ENCODE assay signal across 11 cellular contexts in genomic region chr1:198612471-198613265, GRCh38.
DNase-seq lines count a peak whose midpoint lies in the region; ATAC-seq lines count a peak whose summit lies in the region.
"Had no signal": no experiment of that assay in that cellular context is flagged by ENCODE, and none has a peak within 500 bp of the region (broad histone marks: within the 10 kb centered on the region; RNA-seq: fewer than 3 reads in every experiment).

No MANE protein-coding gene starts in this region.

- no peak for ATAC-seq in HG03460 (IDR thresholded peaks at IDR 0.05; ENCODE audit: unreplicated experiment)
- ATAC-seq: left colon had no signal

- H3K27me3 Mint-ChIP-seq in activated naive CD4-positive, alpha-beta T cell treated with anti-CD3 and anti-CD28 coated beads, Interleukin-2, amount 50 U/mL, for 24 hours, result no peaks in the 10 kb centered on the region

- peak overlapping the region; percentile 14 for H3K4me3 ChIP-seq in effector memory CD4-positive, alpha-beta T cell (ENCODE audit: insufficient read depth, low read depth, low read length, poor library complexity, severe bottlenecking)
- H3K4me3 ChIP-seq: uterus had no signal

- H3K4me1 Mint-ChIP-seq in activated naive CD4-positive, alpha-beta T cell treated with anti-CD3 and anti-CD28 coated beads, Interleukin-2, amount 50 U/mL, for 24 hours, result peaks cover 85% of the 10 kb centered on the region

- peak overlapping the region; percentile 78 for H3K27ac ChIP-seq in effector memory CD4-positive, alpha-beta T cell (ENCODE audit: insufficient read depth, low read length, poor library complexity, severe bottlenecking)
- H3K27ac ChIP-seq: uterus had no signal

- H3K9me3 Mint-ChIP-seq in activated naive CD4-positive, alpha-beta T cell treated with anti-CD3 and anti-CD28 coated beads, Interleukin-2, amount 50 U/mL, for 24 hours, result peaks cover 15% of the 10 kb centered on the region

- no peaks in the 10 kb centered on the region for H3K27me3 ChIP-seq in effector memory CD4-positive, alpha-beta T cell (replicated peaks; ENCODE audit: control insufficient read depth, insufficient read depth, low read length, poor library complexity, severe bottlenecking)
- H3K27me3 ChIP-seq: uterus had no signal

- peaks cover 2% of the 10 kb centered on the region for H3K36me3 Mint-ChIP-seq in activated naive CD4-positive, alpha-beta T cell treated with anti-CD3 and anti-CD28 coated beads, Interleukin-2, amount 50 U/mL, for 24 hours

- DNase-seq in activated naive CD4-positive, alpha-beta T cell (lab: John Stamatoyannopoulos, UW), result no peak
- peak; percentile 40 for DNase-seq in MV-4-11 (lab: John Stamatoyannopoulos, UW)
- DNase-seq in effector memory CD4-positive, alpha-beta T cell, result no peak
- no peak for DNase-seq in NCI-H524 (lab: John Stamatoyannopoulos, UW)
- DNase-seq in stimulated activated CD4-positive, alpha-beta T cell treated with anti-CD3 and anti-CD28 coated beads, Interleukin-1b, Interleukin-23, amount 100 ng/mL, for 48 hours, result no peak
- DNase-seq in NCI-H748 treated with DMSO at 0.1 percent for 48 hours (lab: John Stamatoyannopoulos, UW), result no peak
- DNase-seq: left colon, NCI-H187, uterus had no signal

- H3K4me3 Mint-ChIP-seq in activated naive CD4-positive, alpha-beta T cell treated with anti-CD3 and anti-CD28 coated beads, Interleukin-2, amount 50 U/mL, for 24 hours, result peak overlapping the region; percentile 87

- H3K9me3 ChIP-seq in effector memory CD4-positive, alpha-beta T cell (ENCODE audit: control insufficient read depth, low read length), result no peaks in the 10 kb centered on the region
- H3K9me3 ChIP-seq: uterus had no signal

- H3K4me1 ChIP-seq in effector memory CD4-positive, alpha-beta T cell (ENCODE audit: control insufficient read depth, insufficient read depth, low read length, poor library complexity, severe bottlenecking), result peaks cover 35% of the 10 kb centered on the region
- H3K4me1 ChIP-seq: uterus had no signal

- peak overlapping the region; percentile 99 for H3K27ac Mint-ChIP-seq in activated naive CD4-positive, alpha-beta T cell treated with anti-CD3 and anti-CD28 coated beads, Interleukin-2, amount 50 U/mL, for 24 hours

- no peaks in the 10 kb centered on the region for H3K36me3 ChIP-seq in effector memory CD4-positive, alpha-beta T cell (ENCODE audit: control insufficient read depth, insufficient read depth, low read length)
- H3K36me3 ChIP-seq: uterus had no signal
